In the genomic region with DNA sequence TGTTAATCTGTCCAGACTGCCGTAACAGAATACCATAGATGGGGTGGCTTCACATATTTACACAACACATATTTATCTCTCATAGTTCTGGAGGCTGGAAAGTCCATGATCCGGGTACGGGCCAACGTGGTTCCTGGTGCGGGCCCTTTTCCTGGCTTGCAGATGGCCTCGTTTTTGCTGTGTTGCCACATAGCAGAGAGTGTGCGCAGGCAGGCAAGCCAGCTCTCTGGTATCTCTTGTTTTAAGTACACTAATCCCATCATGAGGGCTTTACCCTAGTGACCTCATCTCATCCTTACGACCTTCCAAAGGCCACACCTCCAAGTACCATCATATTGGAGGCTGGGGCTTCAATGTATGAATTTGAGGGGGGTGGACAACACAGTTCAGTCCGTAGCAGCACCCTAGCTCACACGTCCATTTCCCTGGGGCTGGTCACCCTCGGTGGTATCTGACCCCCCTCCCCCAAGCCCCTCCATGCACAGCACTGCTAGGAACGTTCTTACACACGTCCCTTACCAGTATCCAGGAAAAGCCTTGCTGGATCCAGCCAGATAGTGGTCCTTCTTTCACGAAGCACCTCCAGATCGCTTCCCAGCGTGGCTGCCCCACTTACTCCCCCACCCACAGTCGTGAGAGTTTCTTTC, we compare ENCODE assay signal across 22 cellular contexts. TPM values are rescaled to one million over a fixed set of nuclear protein-coding genes. Genes with fewer than 3 reads are reported as not detected.
DNase-seq lines count a peak whose midpoint lies in the region; ATAC-seq and TF ChIP-seq lines count a peak whose summit lies in the region.
"Had no signal": no experiment of that assay in that cellular context is flagged by ENCODE, and none has a peak within 500 bp of the region (broad histone marks: within the 10 kb centered on the region; RNA-seq: fewer than 3 reads in every experiment).

No MANE protein-coding gene starts in this region.

- peaks cover 39% of the 10 kb centered on the region for H4K20me1 ChIP-seq in hepatocyte (ENCODE audit: insufficient read depth, poor library complexity, severe bottlenecking)
- H4K20me1 ChIP-seq in PC-3 (ENCODE audit: low read length): no peaks in the 10 kb centered on the region

- TF ChIP-seq CTCF in endothelial cell (IDR thresholded peaks at IDR 0.05; ENCODE audit: unreplicated experiment) (no peak), hepatocyte (IDR thresholded peaks at IDR 0.05; ENCODE audit: poor library complexity) (no peak), psoas muscle (IDR thresholded peaks at IDR 0.05) (no peak), PC-3 (conservative IDR thresholded peaks at IDR 0.05; ENCODE audit: low read depth, low read length) (no peak)

- H3K36me3 ChIP-seq in hepatocyte (replicated peaks; ENCODE audit: insufficient read depth, low read depth): no peaks in the 10 kb centered on the region
- H3K36me3 ChIP-seq in psoas muscle (ENCODE audit: insufficient read depth in 1 of 2, low read depth in 1 of 2): no peaks in the 10 kb centered on the region
- H3K36me3 ChIP-seq in HAP-1 (replicated peaks): no peaks in the 10 kb centered on the region
- no peaks in the 10 kb centered on the region for H3K36me3 ChIP-seq in PC-3 (ENCODE audit: low read depth, low read length)
- H3K36me3 ChIP-seq: thyroid gland had no signal

- no TSS peak for BruUV-seq in PC-3 (replicated peaks; lab: Mats Ljungman, UMichigan)

- CTCF ChIA-PET in PC-3 (lab: Charles Lee): no interaction called here

- H3K79me2 ChIP-seq in hepatocyte: peaks cover 96% of the 10 kb centered on the region
- peaks cover 92% of the 10 kb centered on the region for H3K79me2 ChIP-seq in PC-3 (ENCODE audit: low read length)

- H3K4me3 Mint-ChIP-seq in endothelial cell (ENCODE audit: unreplicated experiment): no peak overlapping the region
- H3K4me3 Mint-ChIP-seq: activated CD8-positive, alpha-beta T cell treated with anti-CD3 and anti-CD28 coated beads, Interleukin-2, amount 10 ng/mL, durations not matched to agents 7 days and 5 days; brain; memory B cell; stimulated activated naive CD8-positive, alpha-beta T cell treated with anti-CD3 and anti-CD28 coated beads, Interleukin-15, Interleukin-2, amounts not matched to agents 100 ng/mL and 50 ng/mL, for 24 hours had no signal

- H3K4me3 ChIP-seq in hepatocyte: no peak overlapping the region
- no peak overlapping the region for H3K4me3 ChIP-seq in psoas muscle
- H3K4me3 ChIP-seq in HAP-1: no peak overlapping the region
- no peak overlapping the region for H3K4me3 ChIP-seq in PC-3 (ENCODE audit: low read length)
- H3K4me3 ChIP-seq: coronary artery, thyroid gland had no signal

- intact Hi-C loops in psoas muscle (cut with DNase I) (no loop called here), PC-3 (cut with micrococcal nuclease) (no loop called here)

- no peaks in the 10 kb centered on the region for H3K9me3 ChIP-seq in hepatocyte (ENCODE audit: low read depth)
- no peaks in the 10 kb centered on the region for H3K9me3 ChIP-seq in psoas muscle
- H3K9me3 ChIP-seq in HAP-1: peaks cover 6% of the 10 kb centered on the region; the same call in 1 of the 2 replicates
- H3K9me3 ChIP-seq in PC-3 (ENCODE audit: low read length): no peaks in the 10 kb centered on the region
- H3K9me3 ChIP-seq: thyroid gland had no signal

- H3K4me1 ChIP-seq in hepatocyte (ENCODE audit: insufficient read depth) (no peaks in the 10 kb centered on the region), psoas muscle (peaks cover 21% of the 10 kb centered on the region), HAP-1 (no peaks in the 10 kb centered on the region), PC-3 (ENCODE audit: insufficient read depth, low read length) (no peaks in the 10 kb centered on the region)

- peak; percentile 31 for DNase-seq in NCI-H524 treated with DMSO at 0.1 percent for 48 hours (lab: John Stamatoyannopoulos, UW)
- DNase-seq in endothelial cell (ENCODE audit: low spot score): no peak
- peak; percentile 71 for DNase-seq in hepatocyte (ENCODE audit: low spot score)
- DNase-seq in psoas muscle: no peak
- no peak for DNase-seq in NCI-H748 treated with DMSO at 0.1 percent for 48 hours (lab: John Stamatoyannopoulos, UW)
- DNase-seq in HAP-1 (ENCODE audit: low spot score in 2 of 2): no peak
- DNase-seq in PC-3: no peak
- DNase-seq in NCI-H2107 treated with DMSO at 0.1 percent for 48 hours (lab: John Stamatoyannopoulos, UW; ENCODE audit: unreplicated experiment): no peak
- DNase-seq: activated CD8-positive, alpha-beta T cell treated with anti-CD3 and anti-CD28 coated beads, Interleukin-2, amount 10 ng/mL, durations not matched to agents 7 days and 5 days; activated gamma-delta T cell treated with Interleukin-2 at 50 U/mL for 16 hours; activated T-cell treated with anti-CD3 and anti-CD28 coated beads for 4 hours; EL; NCI-H1436; NCI-H510A; stimulated activated CD4-positive, alpha-beta T cell treated with anti-CD3 and anti-CD28 coated beads, Interleukin-15, amount 100 ng/mL, for 24 hours; thyroid gland had no signal

- no peaks in the 10 kb centered on the region for H3K4me1 Mint-ChIP-seq in endothelial cell (ENCODE audit: unreplicated experiment)

- H3K27ac ChIP-seq in hepatocyte (peak overlapping the region; percentile 84), psoas muscle (no peak overlapping the region), PC-3 (ENCODE audit: low read length) (no peak overlapping the region)
- H3K27ac ChIP-seq: C4-2B, coronary artery, thyroid gland had no signal

- H3K9me2 ChIP-seq in hepatocyte (replicated peaks; ENCODE audit: insufficient read depth): no peaks in the 10 kb centered on the region
- no peaks in the 10 kb centered on the region for H3K9me2 ChIP-seq in PC-3 (replicated peaks; ENCODE audit: low read length)

- no peaks in the 10 kb centered on the region for H3F3A ChIP-seq in PC-3 (ENCODE audit: low read length, unreplicated experiment)

- H3K27me3 Mint-ChIP-seq in endothelial cell (ENCODE audit: unreplicated experiment): peaks cover 6% of the 10 kb centered on the region
- H3K27me3 Mint-ChIP-seq: brain; memory B cell; stimulated activated naive CD8-positive, alpha-beta T cell treated with anti-CD3 and anti-CD28 coated beads, Interleukin-15, Interleukin-2, amounts not matched to agents 100 ng/mL and 50 ng/mL, for 24 hours had no signal

- no peaks in the 10 kb centered on the region for H3K9me3 Mint-ChIP-seq in endothelial cell (ENCODE audit: unreplicated experiment)
- H3K9me3 Mint-ChIP-seq: memory B cell; stimulated activated naive CD8-positive, alpha-beta T cell treated with anti-CD3 and anti-CD28 coated beads, Interleukin-15, Interleukin-2, amounts not matched to agents 100 ng/mL and 50 ng/mL, for 24 hours had no signal

- POLR2A ChIA-PET in PC-3 (lab: Charles Lee; ENCODE audit: unreplicated experiment): no interaction called here

- no peak overlapping the region for H2AFZ ChIP-seq in hepatocyte
- no peak overlapping the region for H2AFZ ChIP-seq in PC-3 (ENCODE audit: low read length)

- peak overlapping the region; percentile 7 for H3K27ac Mint-ChIP-seq in endothelial cell (ENCODE audit: unreplicated experiment)
- H3K27ac Mint-ChIP-seq: activated CD8-positive, alpha-beta T cell treated with anti-CD3 and anti-CD28 coated beads, Interleukin-2, amount 10 ng/mL, durations not matched to agents 7 days and 5 days; memory B cell; stimulated activated naive CD8-positive, alpha-beta T cell treated with anti-CD3 and anti-CD28 coated beads, Interleukin-15, Interleukin-2, amounts not matched to agents 100 ng/mL and 50 ng/mL, for 24 hours had no signal

- H3K4me2 ChIP-seq in hepatocyte (peak overlapping the region; percentile 7), PC-3 (ENCODE audit: low read length) (no peak overlapping the region)

- ATAC-seq in psoas muscle (peak in 3 of 4 donors; percentile 65 to 71 (median 69)), PC-3 (no peak)
- ATAC-seq: activated CD8-positive, alpha-beta T cell treated with anti-CD3 and anti-CD28 coated beads, Interleukin-2, amount 10 ng/mL, durations not matched to agents 7 days and 5 days; sciatic nerve had no signal

- no peaks in the 10 kb centered on the region for H3K27me3 ChIP-seq in hepatocyte
- no peaks in the 10 kb centered on the region for H3K27me3 ChIP-seq in psoas muscle (ENCODE audit: insufficient read depth in 3 of 3, low read length in 2 of 3)
- no peaks in the 10 kb centered on the region for H3K27me3 ChIP-seq in HAP-1 (ENCODE audit: low read depth)
- no peaks in the 10 kb centered on the region for H3K27me3 ChIP-seq in PC-3 (ENCODE audit: low read length)
- H3K27me3 ChIP-seq: thyroid gland had no signal

- in situ Hi-C loops in HAP-1 (cut with MboI; ENCODE audit: low sequenced_read_pairs): no loop called here

- peaks cover 4% of the 10 kb centered on the region for H3K36me3 Mint-ChIP-seq in endothelial cell (ENCODE audit: low read depth, unreplicated experiment)

- H3K9ac ChIP-seq in PC-3 (ENCODE audit: low read length): no peak overlapping the region

- 71% methylated on average over 17 of the region's 17 CpGs for whole genome bisulfite sequencing in hepatocyte (ENCODE audit: low lambda C conversion rate, missing lambda C conversion rate)
- 73 to 84% (median 75%) methylated on average over 17 of the region's 17 CpGs for WGBS in psoas muscle, 3 donors

RNA-seq across cellular contexts. Expression of gene CUX1, which starts 21.5 kb away (rescaled TPM):
- total RNA-seq in endothelial cell (ENCODE audit: unreplicated experiment): 43.7 TPM
- 60.1 and 64.3 TPM in 2 replicates for total RNA-seq in hepatocyte
- polyA plus RNA-seq in hepatocyte: 76.8 and 92.5 TPM in 2 replicates
- total RNA-seq in psoas muscle: 10 to 100 TPM; 72.4 to 95.6 (median 76.2) TPM
- 10 to 100 TPM; 12.5 to 35.3 (median 17.7) TPM for polyA plus RNA-seq in psoas muscle
- 39.6 and 44.5 TPM in 2 replicates for total RNA-seq in PC-3 (2014; rRNA removed)

Comparison
In these comparisons a context has a peak if more than half of its experiments do, and no peak if none do; other contexts are left out.
1. DNase-seq: peak in NCI-H524 treated with DMSO at 0.1 percent for 48 hours (single experiment) and hepatocyte (single experiment); none in endothelial cell (single experiment), psoas muscle (0 of 2), NCI-H748 treated with DMSO at 0.1 percent for 48 hours (single experiment), HAP-1 (0 of 2), PC-3 (single experiment) and NCI-H2107 treated with DMSO at 0.1 percent for 48 hours (single experiment).